In the genomic region with DNA sequence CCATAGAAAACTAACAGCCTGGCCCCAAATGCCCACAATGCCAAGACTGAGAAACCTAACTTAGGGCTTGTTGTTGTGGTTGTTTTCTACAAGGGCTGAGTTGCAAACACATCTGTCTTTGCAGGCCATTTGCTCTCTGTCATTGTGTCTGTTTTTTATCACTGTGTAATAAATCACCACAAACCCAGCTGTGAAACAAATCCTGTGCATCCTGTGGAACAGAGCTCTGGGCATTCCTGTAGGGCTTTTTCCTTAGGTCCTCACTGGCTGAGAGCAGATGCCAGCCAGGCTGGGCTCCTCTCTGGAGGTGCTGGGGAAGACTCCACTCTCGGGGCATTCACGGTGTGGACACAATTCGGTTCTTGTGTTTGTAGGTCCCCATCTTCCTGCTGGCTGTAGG, we compare ENCODE assay signal across 30 cellular contexts. TPM values are rescaled to one million over a fixed set of nuclear protein-coding genes. Genes with fewer than 3 reads are reported as not detected.
"Had no signal": no experiment of that assay in that cellular context is flagged by ENCODE, and none has a peak within 500 bp of the region (broad histone marks: within the 10 kb centered on the region; RNA-seq: fewer than 3 reads in every experiment).

No MANE protein-coding gene starts in this region.

- ATAC-seq: activated T-cell treated with anti-CD3 and anti-CD28 coated beads, Interleukin-2, amount 50 U/mL, for 72 hours; Panc1 had no signal

- H3K4me3 Mint-ChIP-seq: activated B cell treated with CpG ODN at 0.5 μM for 24 hours; activated CD4-positive, alpha-beta memory T cell treated with anti-CD3 and anti-CD28 coated beads, Interleukin-2, amount 10 ng/mL, durations not matched to agents 7 days and 5 days; activated naive CD4-positive, alpha-beta T cell treated with anti-CD3 and anti-CD28 coated beads, Interleukin-2, amount 10 ng/mL, durations not matched to agents 7 days and 5 days; activated naive CD8-positive, alpha-beta T cell treated with anti-CD3 and anti-CD28 coated beads for 36 hours; activated T-cell treated with anti-CD3 and anti-CD28 coated beads, Interleukin-2, amount 50 U/mL, for 72 hours had no signal

- H3K36me3 ChIP-seq: brain microvascular endothelial cell, cardiac muscle cell, MG63 had no signal

- DNase-seq: activated B cell treated with CpG ODN at 0.5 μM for 24 hours; activated CD4-positive, alpha-beta memory T cell treated with anti-CD3 and anti-CD28 coated beads, Interleukin-2, amount 10 ng/mL, durations not matched to agents 7 days and 5 days; activated CD4-positive, alpha-beta T cell treated with anti-CD3 and anti-CD28 coated beads for 1 hour; activated CD4-positive, alpha-beta T cell treated with anti-CD3 and anti-CD28 coated beads, Interleukin-2, amount 50 U/mL, for 1 hour; activated gamma-delta T cell treated with Interleukin-2 at 50 U/mL for 16 hours; activated naive CD4-positive, alpha-beta T cell treated with anti-CD3 and anti-CD28 coated beads, Interleukin-2, amount 10 ng/mL, durations not matched to agents 7 days and 5 days; activated naive CD8-positive, alpha-beta T cell treated with anti-CD3 and anti-CD28 coated beads for 36 hours; activated T-cell treated with anti-CD3 and anti-CD28 coated beads for 4 hours; activated T-cell treated with anti-CD3 and anti-CD28 coated beads, Interleukin-2, amount 50 U/mL, for 72 hours; brain microvascular endothelial cell; MG63; MV-4-11; NCI-H1092 treated with DMSO at 0.1 percent for 48 hours; NCI-H1417 treated with DMSO at 0.1 percent for 48 hours; NCI-H1694; NCI-H2029; NCI-H2107; NCI-H2171 treated with DMSO at 0.1 percent for 48 hours; NCI-H510A treated with DMSO at 0.1 percent for 48 hours; NCI-H69; NK-92 treated with Interleukin-12 subunit alpha and Interleukin-12 subunit beta, amount 100 ng/mL, for 24 hours; OCI-M1; SHP77; T-helper 2 cell; T1000 had no signal

- H3K27ac Mint-ChIP-seq: activated B cell treated with CpG ODN at 0.5 μM for 24 hours; activated CD4-positive, alpha-beta memory T cell treated with anti-CD3 and anti-CD28 coated beads, Interleukin-2, amount 10 ng/mL, durations not matched to agents 7 days and 5 days; activated naive CD4-positive, alpha-beta T cell treated with anti-CD3 and anti-CD28 coated beads, Interleukin-2, amount 10 ng/mL, durations not matched to agents 7 days and 5 days; activated naive CD8-positive, alpha-beta T cell treated with anti-CD3 and anti-CD28 coated beads for 36 hours; activated T-cell treated with anti-CD3 and anti-CD28 coated beads, Interleukin-2, amount 50 U/mL, for 72 hours; activated T-helper 2 cell treated with anti-CD3 and anti-CD28 coated beads, Interferon-gamma antibody, Interleukin-2, Interleukin-4, amounts not matched to agents 10 μg/mL and 5 μg/mL and 100 μg/mL, durations not matched to agents 14 hours and 24 hours and 36 hours had no signal

- H3K27me3 ChIP-seq: brain microvascular endothelial cell, cardiac muscle cell, MG63 had no signal

- H3K9me3 Mint-ChIP-seq: activated CD4-positive, alpha-beta memory T cell treated with anti-CD3 and anti-CD28 coated beads, Interleukin-2, amount 10 ng/mL, durations not matched to agents 7 days and 5 days; activated naive CD8-positive, alpha-beta T cell treated with anti-CD3 and anti-CD28 coated beads for 36 hours; activated T-helper 2 cell treated with anti-CD3 and anti-CD28 coated beads, Interferon-gamma antibody, Interleukin-2, Interleukin-4, amounts not matched to agents 10 μg/mL and 5 μg/mL and 100 μg/mL, durations not matched to agents 14 hours and 24 hours and 36 hours had no signal

- H3K4me1 Mint-ChIP-seq: activated B cell treated with CpG ODN at 0.5 μM for 24 hours; activated CD4-positive, alpha-beta memory T cell treated with anti-CD3 and anti-CD28 coated beads, Interleukin-2, amount 10 ng/mL, durations not matched to agents 7 days and 5 days; activated naive CD4-positive, alpha-beta T cell treated with anti-CD3 and anti-CD28 coated beads, Interleukin-2, amount 10 ng/mL, durations not matched to agents 7 days and 5 days; activated naive CD8-positive, alpha-beta T cell treated with anti-CD3 and anti-CD28 coated beads for 36 hours had no signal

- H3K4me3 ChIP-seq: cardiac muscle cell, MG63 had no signal

- FAIRE-seq: TTC549 had no signal

- H3K9me3 ChIP-seq: MG63 had no signal

- H3K36me3 Mint-ChIP-seq: activated naive CD4-positive, alpha-beta T cell treated with anti-CD3 and anti-CD28 coated beads, Interleukin-2, amount 10 ng/mL, durations not matched to agents 7 days and 5 days; activated naive CD8-positive, alpha-beta T cell treated with anti-CD3 and anti-CD28 coated beads for 36 hours had no signal

- H3K27ac ChIP-seq: brain microvascular endothelial cell, cardiac muscle cell had no signal

RNA-seq across cellular contexts. Expression of a gene that starts 15.7 kb away (rescaled TPM):
- total RNA-seq: activated B cell treated with CpG ODN at 0.5 μM for 24 hours; activated CD4-positive, alpha-beta memory T cell treated with anti-CD3 and anti-CD28 coated beads, Interleukin-2, amount 10 ng/mL, durations not matched to agents 7 days and 5 days; activated CD8-positive, alpha-beta memory T cell treated with anti-CD3 and anti-CD28 coated beads for 36 hours; activated naive CD8-positive, alpha-beta T cell treated with anti-CD3 and anti-CD28 coated beads for 36 hours; activated T-cell treated with anti-CD3 and anti-CD28 coated beads, Interleukin-2, amount 50 U/mL, for 72 hours; activated T-helper 2 cell treated with anti-CD3 and anti-CD28 coated beads, Interferon-gamma antibody, Interleukin-2, Interleukin-4, amounts not matched to agents 10 μg/mL and 5 μg/mL and 100 μg/mL, durations not matched to agents 14 hours and 24 hours and 36 hours; cardiac muscle cell had no signal
- polyA plus RNA-seq: cardiac muscle cell had no signal

RNA-seq across cellular contexts. Expression of a gene that starts 33.8 kb away (rescaled TPM):
- total RNA-seq: cardiac muscle cell had no signal
